ENCODE assay signal across 25 cellular contexts in the genomic region with DNA sequence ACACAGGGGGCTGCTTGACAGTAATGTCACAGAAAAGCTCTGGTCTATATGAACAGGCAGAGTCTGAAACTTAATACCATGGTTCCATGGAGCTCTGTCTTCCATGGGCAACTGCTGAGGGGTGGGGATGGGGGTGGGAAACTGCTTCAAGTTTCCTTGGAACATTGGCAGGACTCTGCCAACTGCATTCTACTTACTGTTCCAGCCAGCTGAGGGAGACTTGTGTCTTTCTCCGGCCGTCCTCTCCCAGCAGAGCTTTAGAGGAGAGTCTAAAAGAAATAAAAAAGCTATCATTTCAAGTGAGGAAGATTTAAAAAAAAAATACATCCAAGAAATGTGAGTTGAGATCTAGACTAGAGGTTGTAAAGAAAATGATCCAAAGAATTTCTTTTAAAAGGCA.
"Had no signal": no experiment of that assay in that cellular context is flagged by ENCODE, and none has a peak within 500 bp of the region (broad histone marks: within the 10 kb centered on the region; RNA-seq: fewer than 3 reads in every experiment).

No MANE protein-coding gene starts in this region.

- H3K4me3 Mint-ChIP-seq: activated CD4-positive, alpha-beta T cell treated with anti-CD3 and anti-CD28 coated beads, Interleukin-2, amount 10 ng/mL, durations not matched to agents 7 days and 5 days; activated CD8-positive, alpha-beta memory T cell treated with anti-CD3 and anti-CD28 coated beads, Interleukin-2, amount 10 ng/mL, durations not matched to agents 7 days and 5 days; activated CD8-positive, alpha-beta T cell treated with anti-CD3 and anti-CD28 coated beads for 36 hours; activated naive CD4-positive, alpha-beta T cell treated with anti-CD3 and anti-CD28 coated beads, Interleukin-2, amount 50 U/mL, for 24 hours; central memory CD8-positive, alpha-beta T cell; effector memory CD8-positive, alpha-beta T cell; memory B cell; neural crest cell; stimulated activated effector memory CD8-positive, alpha-beta T cell treated with anti-CD3 and anti-CD28 coated beads, Interleukin-12 subunit alpha, Interleukin-12 subunit beta, amount 100 ng/mL, for 72 hours; stimulated activated naive CD8-positive, alpha-beta T cell treated with anti-CD3 and anti-CD28 coated beads, Interleukin-15, amount 100 ng/mL, for 72 hours had no signal

- H3K27ac Mint-ChIP-seq: activated CD4-positive, alpha-beta T cell treated with anti-CD3 and anti-CD28 coated beads, Interleukin-2, amount 10 ng/mL, durations not matched to agents 7 days and 5 days; activated CD8-positive, alpha-beta memory T cell treated with anti-CD3 and anti-CD28 coated beads, Interleukin-2, amount 10 ng/mL, durations not matched to agents 7 days and 5 days; activated CD8-positive, alpha-beta T cell treated with anti-CD3 and anti-CD28 coated beads for 36 hours; activated naive CD4-positive, alpha-beta T cell treated with anti-CD3 and anti-CD28 coated beads, Interleukin-2, amount 50 U/mL, for 24 hours; effector memory CD8-positive, alpha-beta T cell; memory B cell; stimulated activated effector memory CD8-positive, alpha-beta T cell treated with anti-CD3 and anti-CD28 coated beads, Interleukin-12 subunit alpha, Interleukin-12 subunit beta, amount 100 ng/mL, for 72 hours; stimulated activated naive CD8-positive, alpha-beta T cell treated with anti-CD3 and anti-CD28 coated beads, Interleukin-15, amount 100 ng/mL, for 72 hours had no signal

- H3K27ac ChIP-seq: brain microvascular endothelial cell, colonic mucosa, skin epidermis, WERI-Rb-1 had no signal

- H3K36me3 Mint-ChIP-seq: activated CD8-positive, alpha-beta memory T cell treated with anti-CD3 and anti-CD28 coated beads, Interleukin-2, amount 10 ng/mL, durations not matched to agents 7 days and 5 days; activated naive CD4-positive, alpha-beta T cell treated with anti-CD3 and anti-CD28 coated beads, Interleukin-2, amount 50 U/mL, for 24 hours; memory B cell; stimulated activated effector memory CD8-positive, alpha-beta T cell treated with anti-CD3 and anti-CD28 coated beads, Interleukin-12 subunit alpha, Interleukin-12 subunit beta, amount 100 ng/mL, for 72 hours had no signal

- H3K9me3 Mint-ChIP-seq: activated CD4-positive, alpha-beta T cell treated with anti-CD3 and anti-CD28 coated beads, Interleukin-2, amount 10 ng/mL, durations not matched to agents 7 days and 5 days; activated naive CD4-positive, alpha-beta T cell treated with anti-CD3 and anti-CD28 coated beads, Interleukin-2, amount 50 U/mL, for 24 hours; central memory CD8-positive, alpha-beta T cell; memory B cell; stimulated activated naive CD8-positive, alpha-beta T cell treated with anti-CD3 and anti-CD28 coated beads, Interleukin-15, amount 100 ng/mL, for 72 hours had no signal

- DNase-seq: activated CD4-positive, alpha-beta T cell treated with anti-CD3 and anti-CD28 coated beads, Interleukin-2, amount 10 ng/mL, durations not matched to agents 7 days and 5 days; activated CD4-positive, CD25-positive, alpha-beta regulatory T cell treated with anti-CD3 and anti-CD28 coated beads, Interleukin-2, amount 50 U/mL, for 72 hours; activated CD8-positive, alpha-beta memory T cell treated with anti-CD3 and anti-CD28 coated beads, Interleukin-2, amount 10 ng/mL, durations not matched to agents 7 days and 5 days; activated CD8-positive, alpha-beta T cell treated with anti-CD3 and anti-CD28 coated beads for 36 hours; activated gamma-delta T cell treated with Interleukin-2 at 50 U/mL for 16 hours; activated T-cell treated with anti-CD3 and anti-CD28 coated beads for 4 hours; anterior cingulate cortex; brain microvascular endothelial cell; colonic mucosa; effector memory CD8-positive, alpha-beta T cell; esophagus squamous epithelium; stimulated activated CD4-positive, alpha-beta T cell treated with anti-CD3 and anti-CD28 coated beads, Interleukin-1b, Interleukin-23, amount 100 ng/mL, for 48 hours; stimulated activated naive CD8-positive, alpha-beta T cell treated with anti-CD3 and anti-CD28 coated beads, Interleukin-15, amount 100 ng/mL, for 72 hours; T-helper 1 cell; trophoblast cell; WERI-Rb-1 had no signal

- H3K4me1 ChIP-seq: colonic mucosa, esophagus squamous epithelium, vagina had no signal

- H3K4me1 Mint-ChIP-seq: activated CD4-positive, alpha-beta T cell treated with anti-CD3 and anti-CD28 coated beads, Interleukin-2, amount 10 ng/mL, durations not matched to agents 7 days and 5 days; activated CD8-positive, alpha-beta memory T cell treated with anti-CD3 and anti-CD28 coated beads, Interleukin-2, amount 10 ng/mL, durations not matched to agents 7 days and 5 days; activated naive CD4-positive, alpha-beta T cell treated with anti-CD3 and anti-CD28 coated beads, Interleukin-2, amount 50 U/mL, for 24 hours; central memory CD8-positive, alpha-beta T cell; memory B cell; stimulated activated effector memory CD8-positive, alpha-beta T cell treated with anti-CD3 and anti-CD28 coated beads, Interleukin-12 subunit alpha, Interleukin-12 subunit beta, amount 100 ng/mL, for 72 hours; stimulated activated naive CD8-positive, alpha-beta T cell treated with anti-CD3 and anti-CD28 coated beads, Interleukin-15, amount 100 ng/mL, for 72 hours had no signal

- ATAC-seq: activated CD8-positive, alpha-beta memory T cell treated with anti-CD3 and anti-CD28 coated beads, Interleukin-2, amount 10 ng/mL, durations not matched to agents 7 days and 5 days; activated CD8-positive, alpha-beta T cell treated with anti-CD3 and anti-CD28 coated beads for 36 hours; effector memory CD8-positive, alpha-beta T cell; gastroesophageal sphincter; stimulated activated effector memory CD8-positive, alpha-beta T cell treated with anti-CD3 and anti-CD28 coated beads, Interleukin-12 subunit alpha, Interleukin-12 subunit beta, amount 100 ng/mL, for 72 hours; stimulated activated naive CD8-positive, alpha-beta T cell treated with anti-CD3 and anti-CD28 coated beads, Interleukin-15, amount 100 ng/mL, for 72 hours had no signal

- H3K36me3 ChIP-seq: brain microvascular endothelial cell, colonic mucosa, esophagus squamous epithelium, gastroesophageal sphincter, vagina, WERI-Rb-1 had no signal

- H3K4me3 ChIP-seq: colonic mucosa, esophagus squamous epithelium, gastroesophageal sphincter, skin epidermis, vagina had no signal

- H3K9me3 ChIP-seq: colonic mucosa, esophagus squamous epithelium, gastroesophageal sphincter, vagina had no signal

- H3K27me3 Mint-ChIP-seq: activated CD4-positive, alpha-beta T cell treated with anti-CD3 and anti-CD28 coated beads, Interleukin-2, amount 10 ng/mL, durations not matched to agents 7 days and 5 days; activated CD8-positive, alpha-beta memory T cell treated with anti-CD3 and anti-CD28 coated beads, Interleukin-2, amount 10 ng/mL, durations not matched to agents 7 days and 5 days; activated CD8-positive, alpha-beta T cell treated with anti-CD3 and anti-CD28 coated beads for 36 hours; activated naive CD4-positive, alpha-beta T cell treated with anti-CD3 and anti-CD28 coated beads, Interleukin-2, amount 50 U/mL, for 24 hours; central memory CD8-positive, alpha-beta T cell; effector memory CD8-positive, alpha-beta T cell; memory B cell; stimulated activated naive CD8-positive, alpha-beta T cell treated with anti-CD3 and anti-CD28 coated beads, Interleukin-15, amount 100 ng/mL, for 72 hours had no signal

- H3K27me3 ChIP-seq: brain microvascular endothelial cell, colonic mucosa, dorsolateral prefrontal cortex, esophagus squamous epithelium, gastroesophageal sphincter, vagina had no signal
